19 cellular contexts compared by ENCODE assay signal in genomic region chr10:131095109-131095580, GRCh38.
DNase-seq lines count a peak whose midpoint lies in the region; ATAC-seq, FAIRE-seq and TF ChIP-seq lines count a peak whose summit lies in the region.
"Had no signal": no experiment of that assay in that cellular context is flagged by ENCODE, and none has a peak within 500 bp of the region (broad histone marks: within the 10 kb centered on the region; RNA-seq: fewer than 3 reads in every experiment).

No MANE protein-coding gene starts in this region.

- H3K27me3 Mint-ChIP-seq in HFFc6 (ENCODE audit: insufficient read depth) = no peaks in the 10 kb centered on the region
- H3K27me3 Mint-ChIP-seq in brain = peaks cover 10% of the 10 kb centered on the region
- H3K27me3 Mint-ChIP-seq: CD8-positive, alpha-beta memory T cell; dendritic cell treated with granulocyte-macrophage colony-stimulating factor and Interleukin-4, amounts not matched to agents 40 ng/mL and 50 ng/mL, for 4 days had no signal

- no peak overlapping the region for H3K4me3 ChIP-seq in left lung
- no peak overlapping the region for H3K4me3 ChIP-seq in spleen
- H3K4me3 ChIP-seq: K562, SJCRH30 had no signal

- ATAC-seq in left lung = peak; percentile 11
- no peak for ATAC-seq in GM21390 (IDR thresholded peaks at IDR 0.05; ENCODE audit: unreplicated experiment)

- H3K36me3 Mint-ChIP-seq in HFFc6 (ENCODE audit: low read depth) (no peaks in the 10 kb centered on the region), brain (no peaks in the 10 kb centered on the region)
- H3K36me3 Mint-ChIP-seq: CD8-positive, alpha-beta memory T cell had no signal

- TF ChIP-seq CTCF in HFFc6 (IDR thresholded peaks at IDR 0.05) (no peak), brain (conservative IDR thresholded peaks at IDR 0.05) (no peak), left lung (IDR thresholded peaks at IDR 0.05) (no peak), spleen (IDR thresholded peaks at IDR 0.05 in 8 of 11, conservative IDR thresholded peaks at IDR 0.05 in 3 of 11) (no peak)

- H3K27ac Mint-ChIP-seq in HFFc6 (peak overlapping the region; percentile 55; the same call in 1 of the 2 replicates), brain (peak overlapping the region in 3 of 5 experiments; percentile 82 to 97 (median 96))
- H3K27ac Mint-ChIP-seq: CD8-positive, alpha-beta memory T cell; dendritic cell treated with granulocyte-macrophage colony-stimulating factor and Interleukin-4, amounts not matched to agents 40 ng/mL and 50 ng/mL, for 4 days had no signal

- peaks cover 6% of the 10 kb centered on the region; the same call in 1 of the 2 replicates for H3K4me1 Mint-ChIP-seq in HFFc6 (ENCODE audit: low read depth)
- H3K4me1 Mint-ChIP-seq in brain = peaks cover 85% of the 10 kb centered on the region
- H3K4me1 Mint-ChIP-seq: CD8-positive, alpha-beta memory T cell had no signal

- no peaks in the 10 kb centered on the region for H3K4me1 ChIP-seq in left lung
- peaks cover 0 to 40% (median 12%) of the 10 kb centered on the region in 6 donors for H3K4me1 ChIP-seq in spleen
- H3K4me1 ChIP-seq: foreskin keratinocyte, SJCRH30 had no signal

- intact Hi-C loops in left lung (cut with DNase I) = no loop called here
- intact Hi-C loops in spleen (cut with DNase I; ENCODE audit: low total_unique reads) = no loop called here

- H3K27ac ChIP-seq in left lung = no peak overlapping the region
- peak overlapping the region in 6 of 8 donors; percentile 21 to 73 (median 64) for H3K27ac ChIP-seq in spleen
- H3K27ac ChIP-seq: foreskin keratinocyte, neutrophil, SJCRH30 had no signal

- H3K9me3 Mint-ChIP-seq in HFFc6 (peaks cover 24% of the 10 kb centered on the region), brain (peaks cover 0 to 34% (median 0%) of the 10 kb centered on the region in 5 experiments)
- H3K9me3 Mint-ChIP-seq: dendritic cell treated with granulocyte-macrophage colony-stimulating factor and Interleukin-4, amounts not matched to agents 40 ng/mL and 50 ng/mL, for 4 days had no signal

- WGBS in spleen, 5 donors = 73 to 89% (median 84%) methylated on average over 11 to 27 of the region's 27 CpGs

- peaks cover 0 to 5% of the 10 kb centered on the region in 2 donors for H3K27me3 ChIP-seq in left lung
- no peaks in the 10 kb centered on the region for H3K27me3 ChIP-seq in spleen (replicated peaks in 1 of 7)
- H3K27me3 ChIP-seq: foreskin keratinocyte, neutrophil, SJCRH30 had no signal

- H3K9me3 ChIP-seq in left lung = no peaks in the 10 kb centered on the region
- no peaks in the 10 kb centered on the region for H3K9me3 ChIP-seq in spleen
- H3K9me3 ChIP-seq: neutrophil, SJCRH30 had no signal

- FAIRE-seq in urothelium cell line (lab: Jason Lieb, UNC) = no peak
- FAIRE-seq: bronchial epithelial cell had no signal

- H3K4me3 Mint-ChIP-seq in HFFc6 (no peak overlapping the region), brain (no peak overlapping the region)
- H3K4me3 Mint-ChIP-seq: CD8-positive, alpha-beta memory T cell; dendritic cell treated with granulocyte-macrophage colony-stimulating factor and Interleukin-4, amounts not matched to agents 40 ng/mL and 50 ng/mL, for 4 days had no signal

- TF ChIP-seq POLR2A in spleen (IDR thresholded peaks at IDR 0.05) = no peak

- DNase-seq in HFFc6 = no peak
- peak in 1 of 2 donors; percentile 81 for DNase-seq in left lung
- DNase-seq in spleen = peak; percentile 81
- DNase-seq in hippocampal formation (lab: John Stamatoyannopoulos, UW) = no peak
- no peak for DNase-seq in urothelium cell line (ENCODE audit: low spot score)
- DNase-seq in KG1 (lab: John Stamatoyannopoulos, UW) = no peak
- DNase-seq: activated CD4-positive, alpha-beta T cell treated with anti-CD3 and anti-CD28 coated beads, Interleukin-2, amount 50 U/mL, for 1 hour; CD8-positive, alpha-beta memory T cell; DMS53; GF-D8; OCI-M1; SJCRH30 had no signal

- H3K36me3 ChIP-seq in left lung (no peaks in the 10 kb centered on the region), spleen (no peaks in the 10 kb centered on the region)
- H3K36me3 ChIP-seq: neutrophil, SJCRH30 had no signal

Comparison
In these comparisons a context has a peak if more than half of its experiments do, and no peak if none do; other contexts are left out.
1. H3K27ac ChIP-seq: peak in spleen (6 of 8); none in left lung (0 of 2).